9 cellular contexts compared by ENCODE assay signal in the genomic region with DNA sequence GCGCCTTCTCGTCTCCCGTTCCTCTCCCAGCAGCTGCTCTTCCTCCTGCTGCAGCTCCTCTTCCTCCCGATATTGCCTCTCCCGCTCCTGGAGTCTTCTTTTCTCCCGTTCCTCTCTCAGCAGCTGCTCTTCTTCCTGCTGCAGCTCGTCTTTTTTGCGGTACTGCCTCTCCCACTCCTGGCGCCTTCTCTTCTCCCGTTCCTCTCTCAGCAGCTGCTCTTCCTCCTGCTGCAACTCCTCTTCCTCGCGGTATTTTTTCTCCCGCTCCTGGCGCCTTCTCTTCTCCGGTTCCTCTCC. TPM values are rescaled to one million over a fixed set of nuclear protein-coding genes. Genes with fewer than 3 reads are reported as not detected.
DNase-seq lines count a peak whose midpoint lies in the region; ATAC-seq, FAIRE-seq and TF ChIP-seq lines count a peak whose summit lies in the region.
"Had no signal": no experiment of that assay in that cellular context is flagged by ENCODE, and none has a peak within 500 bp of the region (broad histone marks: within the 10 kb centered on the region; RNA-seq: fewer than 3 reads in every experiment).

No MANE protein-coding gene starts in this region.

- WGBS in A549 (ENCODE audit: missing lambda C conversion rate) = under 1% methylated on average over 15 of the region's 15 CpGs

- 0 out of 3 replicates have a peak, but pooled peaks cover 6% of the 10 kb centered on the region for H3K9me3 ChIP-seq in A549
- no peaks in the 10 kb centered on the region for H3K9me3 ChIP-seq in colonic mucosa
- no peaks in the 10 kb centered on the region for H3K9me3 ChIP-seq in mucosa of rectum (ENCODE audit: control insufficient read depth in 2 of 2, low read length in 2 of 2)

- POLR2A ChIA-PET in A549 (lab: Yijun Ruan, JAX) = interaction anchor here (0.7 to 1.7 kb wide), 6 partner anchors 27 to 142 kb away, joined by 3 to 7 read pairs (median 4); a partner anchor contains a TSS

- TF ChIP-seq CTCF in A549 (IDR thresholded peaks at IDR 0.05) (no peak), GM12864 (IDR thresholded peaks at IDR 0.05; ENCODE audit: low read depth, low read length, missing control alignments) (no peak), colonic mucosa (IDR thresholded peaks at IDR 0.05) (no peak)

- intact Hi-C loops in colonic mucosa (cut with DNase I) = no loop called here

- H3K27me3 ChIP-seq in colonic mucosa (peaks cover 98% of the 10 kb centered on the region), mucosa of rectum (ENCODE audit: control insufficient read depth in 2 of 2, insufficient read depth in 2 of 2, low read length in 2 of 2) (peaks cover 75 to 77% of the 10 kb centered on the region in 2 donors)

- CTCF ChIA-PET in A549 (lab: Yijun Ruan, JAX) = interaction anchor here (0.7 to 10.4 kb wide), 15 partner anchors 9 to 349 kb away, joined by 3 to 89 read pairs (median 5); no protein-coding TSS in a partner anchor

- peak in 1 of 2 experiments; percentile 4 for DNase-seq in A549 (ENCODE audit: low read depth in 1 of 2, low spot score in 1 of 2)
- no peak for DNase-seq in GM12864 (ENCODE audit: low read depth)
- DNase-seq in colonic mucosa = no peak
- DNase-seq in NCI-H1092 (lab: John Stamatoyannopoulos, UW) = no peak
- DNase-seq in T-helper 2 cell = no peak
- DNase-seq: NCI-H1694 had no signal

- H3K27ac ChIP-seq in A549 = peak overlapping the region in 1 of 2 experiments; percentile 18; a peak in 2 of 6 replicates
- no peak overlapping the region for H3K27ac ChIP-seq in colonic mucosa
- H3K27ac ChIP-seq in mucosa of rectum (ENCODE audit: low read depth in 2 of 2, low read length in 2 of 2) = no peak overlapping the region

- no peak for TF ChIP-seq RAD21 in A549 (conservative IDR thresholded peaks at IDR 0.05 in 1 of 2, IDR thresholded peaks at IDR 0.05 in 1 of 2)

- H3K36me3 ChIP-seq in colonic mucosa (no peaks in the 10 kb centered on the region), mucosa of rectum (ENCODE audit: control insufficient read depth in 2 of 2, insufficient read depth in 2 of 2, low read length in 2 of 2) (no peaks in the 10 kb centered on the region)

- no peak overlapping the region for H3K9ac ChIP-seq in colonic mucosa (ENCODE audit: low read depth in 2 of 2, low read length in 2 of 2)
- no peak overlapping the region for H3K9ac ChIP-seq in mucosa of rectum (ENCODE audit: low read depth in 1 of 2, low read length in 2 of 2)

- peak overlapping the region; percentile 49 for H3K4me3 ChIP-seq in A549
- peak overlapping the region; percentile 55 for H3K4me3 ChIP-seq in GM12864 (ENCODE audit: low read depth, low read length)
- H3K4me3 ChIP-seq in colonic mucosa = peak overlapping the region; percentile 38
- H3K4me3 ChIP-seq in mucosa of rectum (ENCODE audit: low read length in 2 of 2) = peak overlapping the region; percentile 43 to 67

- H3K4me2 ChIP-seq in A549 = peak overlapping the region; percentile 98

- ATAC-seq in A549 (no peak), GM19397 (IDR thresholded peaks at IDR 0.05; ENCODE audit: unreplicated experiment) (no peak), HG02970 (IDR thresholded peaks at IDR 0.05; ENCODE audit: low FRiP score, unreplicated experiment) (no peak)

- no peak for TF ChIP-seq EP300 in A549 (IDR thresholded peaks at IDR 0.05)

- no peak for TF ChIP-seq POLR2A in A549 (IDR thresholded peaks at IDR 0.05; ENCODE audit: low read length)

- FAIRE-seq in A549 (lab: Jason Lieb, UNC) = no peak

- H3K4me1 ChIP-seq in A549 (peaks cover 28% of the 10 kb centered on the region), colonic mucosa (peaks cover 15% of the 10 kb centered on the region), mucosa of rectum (ENCODE audit: control insufficient read depth in 2 of 2, insufficient read depth in 2 of 2, low read length in 2 of 2) (peaks cover 23 to 36% of the 10 kb centered on the region in 2 donors)

TF ChIP-seq in A549, 52 proteins besides CTCF, POLR2A, EP300 and RAD21:
- TF ChIP-seq MAFK (IDR thresholded peaks at IDR 0.05; ENCODE audit: partially characterized antibody) = no peak
- TF ChIP-seq, protein P1, sequence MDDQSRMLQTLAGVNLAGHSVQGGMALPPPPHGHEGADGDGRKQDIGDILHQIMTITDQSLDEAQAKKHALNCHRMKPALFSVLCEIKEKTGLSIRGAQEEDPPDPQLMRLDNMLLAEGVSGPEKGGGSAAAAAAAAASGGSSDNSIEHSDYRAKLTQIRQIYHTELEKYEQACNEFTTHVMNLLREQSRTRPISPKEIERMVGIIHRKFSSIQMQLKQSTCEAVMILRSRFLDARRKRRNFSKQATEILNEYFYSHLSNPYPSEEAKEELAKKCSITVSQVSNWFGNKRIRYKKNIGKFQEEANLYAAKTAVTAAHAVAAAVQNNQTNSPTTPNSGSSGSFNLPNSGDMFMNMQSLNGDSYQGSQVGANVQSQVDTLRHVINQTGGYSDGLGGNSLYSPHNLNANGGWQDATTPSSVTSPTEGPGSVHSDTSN (IDR thresholded peaks at IDR 0.05) = no peak
- no peak for TF ChIP-seq NR3C1 (IDR thresholded peaks at IDR 0.05)
- TF ChIP-seq ZSCAN20 (CRISPR knock-in tag; IDR thresholded peaks at IDR 0.05) = no peak
- no peak for TF ChIP-seq CHD4 (IDR thresholded peaks at IDR 0.05; ENCODE audit: borderline replicate concordance)
- no peak for TF ChIP-seq JUNB (IDR thresholded peaks at IDR 0.05)
- TF ChIP-seq, protein P2, sequence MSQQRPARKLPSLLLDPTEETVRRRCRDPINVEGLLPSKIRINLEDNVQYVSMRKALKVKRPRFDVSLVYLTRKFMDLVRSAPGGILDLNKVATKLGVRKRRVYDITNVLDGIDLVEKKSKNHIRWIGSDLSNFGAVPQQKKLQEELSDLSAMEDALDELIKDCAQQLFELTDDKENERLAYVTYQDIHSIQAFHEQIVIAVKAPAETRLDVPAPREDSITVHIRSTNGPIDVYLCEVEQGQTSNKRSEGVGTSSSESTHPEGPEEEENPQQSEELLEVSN (IDR thresholded peaks at IDR 0.05; ENCODE audit: borderline replicate concordance, low read depth) = no peak
- TF ChIP-seq, protein P3, sequence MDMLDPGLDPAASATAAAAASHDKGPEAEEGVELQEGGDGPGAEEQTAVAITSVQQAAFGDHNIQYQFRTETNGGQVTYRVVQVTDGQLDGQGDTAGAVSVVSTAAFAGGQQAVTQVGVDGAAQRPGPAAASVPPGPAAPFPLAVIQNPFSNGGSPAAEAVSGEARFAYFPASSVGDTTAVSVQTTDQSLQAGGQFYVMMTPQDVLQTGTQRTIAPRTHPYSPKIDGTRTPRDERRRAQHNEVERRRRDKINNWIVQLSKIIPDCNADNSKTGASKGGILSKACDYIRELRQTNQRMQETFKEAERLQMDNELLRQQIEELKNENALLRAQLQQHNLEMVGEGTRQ (IDR thresholded peaks at IDR 0.05) = no peak
- no peak for TF ChIP-seq NFE2L2 (conservative IDR thresholded peaks at IDR 0.05; ENCODE audit: low read length)
- TF ChIP-seq RFX5 (IDR thresholded peaks at IDR 0.05) = no peak
- TF ChIP-seq HDAC2 (IDR thresholded peaks at IDR 0.05) = no peak
- TF ChIP-seq CBX2 (IDR thresholded peaks at IDR 0.05; ENCODE audit: borderline replicate concordance, low read depth) = no peak
- TF ChIP-seq KDM5A (IDR thresholded peaks at IDR 0.05) = no peak
- no peak for TF ChIP-seq JUN (IDR thresholded peaks at IDR 0.05)
- TF ChIP-seq RARB (CRISPR knock-in tag; IDR thresholded peaks at IDR 0.05) = no peak
- no peak for TF ChIP-seq MYC (IDR thresholded peaks at IDR 0.05; ENCODE audit: borderline replicate concordance, low read length)
TF ChIP-seq in A549: peak in this region for 0.

RNA-seq across cellular contexts. Expression of a gene that starts 5.3 kb away (rescaled TPM):
- polyA plus RNA-seq in A549 (2011; rRNA removed) (0.07 and 0.08 TPM in 2 replicates), A549 (2017; fragmentation: RNase III; extraction: RNeasy Plus Mini Kit Qiagen cat#74134 plus additional on column Dnase treatment) (0.07 to 0.11 TPM (median 0.09 TPM) in 3 replicates)
- under 0.01 and 0.01 TPM in 2 replicates for polyA plus RNA-seq in A549 (2012; cell fraction: cytosol; rRNA removed)
- polyA plus RNA-seq in A549 (2012; cell fraction: nucleus; rRNA removed) = 0.02 and 0.05 TPM in 2 replicates
- 0.04 TPM in 1 of 2 replicates, not detected in the other for polyA minus RNA-seq in A549 (2011; rRNA and poly(A)+ RNA removed)
- total RNA-seq in colonic mucosa = not detected

RNA-seq across cellular contexts. Expression of a gene that starts 21.1 kb away (rescaled TPM):
- polyA plus RNA-seq in A549 (2011; rRNA removed) = not detected in 2 replicates
- polyA plus RNA-seq in A549 (2012; cell fraction: cytosol; rRNA removed) = not detected in 2 replicates
- polyA plus RNA-seq in A549 (2012; cell fraction: nucleus; rRNA removed) = not detected in 2 replicates
- polyA plus RNA-seq in A549 (2017; fragmentation: RNase III; extraction: RNeasy Plus Mini Kit Qiagen cat#74134 plus additional on column Dnase treatment) = not detected in 3 replicates
- not detected in 2 replicates for polyA minus RNA-seq in A549 (2011; rRNA and poly(A)+ RNA removed)
- total RNA-seq in colonic mucosa = not detected

RNA-seq across cellular contexts. Expression of a gene that starts 49.1 kb away (rescaled TPM):
- polyA plus RNA-seq in A549 (2011; rRNA removed) = 0.03 TPM in 1 of 2 replicates, not detected in the other
- not detected in 2 replicates for polyA plus RNA-seq in A549 (2012; cell fraction: cytosol; rRNA removed)
- not detected in 2 replicates for polyA plus RNA-seq in A549 (2012; cell fraction: nucleus; rRNA removed)
- not detected in 3 replicates for polyA plus RNA-seq in A549 (2017; fragmentation: RNase III; extraction: RNeasy Plus Mini Kit Qiagen cat#74134 plus additional on column Dnase treatment)
- polyA minus RNA-seq in A549 (2011; rRNA and poly(A)+ RNA removed) = not detected in 2 replicates
- not detected for total RNA-seq in colonic mucosa
